In genomic region chr6:20237677-20238460, GRCh38 we compare ENCODE assay signal across 1 cellular context.
TF ChIP-seq lines count a peak whose summit lies in the region.

No MANE protein-coding gene starts in this region.

TF ChIP-seq in H1, 55 proteins besides CTCF, POLR2A, EP300 and RAD21:
- TF ChIP-seq TAF1 (IDR thresholded peaks at IDR 0.05; ENCODE audit: low read depth, low read length): no peak
- no peak for TF ChIP-seq KDM5A (IDR thresholded peaks at IDR 0.05; ENCODE audit: low read length)
- TF ChIP-seq HDAC2 (IDR thresholded peaks at IDR 0.05; ENCODE audit: borderline replicate concordance in 1 of 2, low read depth in 2 of 2, low read length in 2 of 2): no peak
- no peak for TF ChIP-seq RBBP5 (IDR thresholded peaks at IDR 0.05; ENCODE audit: borderline replicate concordance, low read depth, low read length)
- no peak for TF ChIP-seq SUZ12 (IDR thresholded peaks at IDR 0.05; ENCODE audit: low read length)
- no peak for TF ChIP-seq CTBP2 (IDR thresholded peaks at IDR 0.05; ENCODE audit: borderline replicate concordance, insufficient read depth, insufficient read length, low read length)
- no peak for TF ChIP-seq TBP (IDR thresholded peaks at IDR 0.05; ENCODE audit: low read depth, low read length)
- TF ChIP-seq GABPA (IDR thresholded peaks at IDR 0.05; ENCODE audit: borderline replicate concordance, insufficient read depth, low read length): no peak
TF ChIP-seq in H1: peak in this region for 0.
